27 cellular contexts compared by ENCODE assay signal in the genomic region with DNA sequence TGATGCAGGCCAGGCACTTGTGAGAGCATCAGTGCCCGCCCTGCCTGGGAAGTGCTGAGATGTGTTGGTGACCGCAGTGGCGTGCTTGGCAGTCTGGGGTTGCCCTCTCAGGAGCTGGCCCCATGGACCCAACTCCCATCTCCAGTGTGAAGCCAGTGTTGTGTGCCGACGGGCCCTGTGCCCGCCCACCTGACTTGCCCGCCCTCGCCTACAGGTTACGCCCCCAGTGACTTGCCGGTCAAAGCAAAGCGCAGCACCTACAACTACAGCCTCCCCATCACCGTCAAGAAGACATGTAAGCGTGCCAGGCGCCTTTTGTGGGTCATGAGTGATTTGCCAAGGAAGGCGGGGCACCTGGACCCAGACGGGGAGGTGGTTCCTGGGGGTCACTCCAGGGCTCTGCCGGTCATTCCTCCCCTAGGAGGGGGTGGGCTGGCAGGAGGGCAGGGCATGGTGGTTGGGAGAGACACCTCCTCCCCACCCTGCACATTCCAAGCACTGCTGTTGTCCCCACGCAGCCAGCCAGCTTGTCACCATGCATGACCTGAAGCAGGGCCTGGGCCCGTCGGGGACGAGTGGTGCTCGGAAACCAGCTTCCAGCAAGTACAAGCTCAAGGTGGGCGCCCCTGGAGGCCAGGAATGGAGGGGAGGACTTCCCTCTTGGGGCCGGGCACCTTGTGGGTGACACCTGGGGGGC. TPM values are rescaled to one million over a fixed set of nuclear protein-coding genes. Genes with fewer than 3 reads are reported as not detected.
DNase-seq lines count a peak whose midpoint lies in the region; ATAC-seq, FAIRE-seq and TF ChIP-seq lines count a peak whose summit lies in the region.
"Had no signal": no experiment of that assay in that cellular context is flagged by ENCODE, and none has a peak within 500 bp of the region (broad histone marks: within the 10 kb centered on the region; RNA-seq: fewer than 3 reads in every experiment).

No MANE protein-coding gene starts in this region.

- H2AFZ ChIP-seq in trophoblast cell (ENCODE audit: insufficient read depth, low read length, poor library complexity) = no peak overlapping the region
- H2AFZ ChIP-seq: hepatocyte had no signal

- H3K79me1 ChIP-seq in trophoblast cell (ENCODE audit: low read length) = no peaks in the 10 kb centered on the region

- H3K18ac ChIP-seq in trophoblast cell (ENCODE audit: low read length) = no peak overlapping the region

- H3K27me3 ChIP-seq in H7 (ENCODE audit: control insufficient read depth, insufficient read depth, low read length) (no peaks in the 10 kb centered on the region), bronchial epithelial cell (ENCODE audit: control insufficient read depth, insufficient read depth, low read length) (no peaks in the 10 kb centered on the region), right atrium auricular region (no peaks in the 10 kb centered on the region), trophoblast cell (ENCODE audit: insufficient read depth, low read length) (no peaks in the 10 kb centered on the region)
- H3K27me3 ChIP-seq: BE2C, foreskin keratinocyte, hepatocyte, suprapubic skin had no signal

- H4K12ac ChIP-seq in trophoblast cell (ENCODE audit: low read depth, low read length) = no peak overlapping the region

- H3K9me3 ChIP-seq in right atrium auricular region (no peaks in the 10 kb centered on the region), trophoblast cell (ENCODE audit: insufficient read depth, low read depth, low read length) (peaks cover 2% of the 10 kb centered on the region)
- H3K9me3 ChIP-seq: BE2C, suprapubic skin had no signal

- H3K4me3 ChIP-seq in H7 (ENCODE audit: insufficient read depth, low read depth, low read length) (no peak overlapping the region), bronchial epithelial cell (ENCODE audit: low read depth, low read length) (no peak overlapping the region), right atrium auricular region (no peak overlapping the region), trophoblast cell (ENCODE audit: low read depth, low read length) (peak overlapping the region; percentile 51)
- H3K4me3 ChIP-seq: hepatocyte, suprapubic skin had no signal

- no peak overlapping the region for H3K4me2 ChIP-seq in trophoblast cell (ENCODE audit: low read length)
- H3K4me2 ChIP-seq: hepatocyte had no signal

- WGBS in trophoblast cell (ENCODE audit: extremely low coverage, insufficient coverage, insufficient read length) = no CpG with 5 or more reads among the region's 24 CpGs

- no peak overlapping the region for H3K9ac ChIP-seq in trophoblast cell (ENCODE audit: low read length)

- H3K14ac ChIP-seq in trophoblast cell (ENCODE audit: low read length) = no peak overlapping the region

- no peak overlapping the region for H2BK5ac ChIP-seq in trophoblast cell (ENCODE audit: low read depth, low read length, poor library complexity)

- H3K4ac ChIP-seq in trophoblast cell (ENCODE audit: low read depth, low read length) = no peak overlapping the region

- H4K91ac ChIP-seq in trophoblast cell (ENCODE audit: low read depth, low read length) = no peak overlapping the region

- H3K79me2 ChIP-seq in trophoblast cell (ENCODE audit: control insufficient read depth, insufficient read depth, low read length, poor library complexity) = no peaks in the 10 kb centered on the region
- H3K79me2 ChIP-seq: hepatocyte had no signal

- no peak overlapping the region for H2BK12ac ChIP-seq in trophoblast cell (ENCODE audit: low read length)

- no peak for ATAC-seq in GM21381 (IDR thresholded peaks at IDR 0.05; ENCODE audit: unreplicated experiment)
- ATAC-seq in GM18867 (IDR thresholded peaks at IDR 0.05; ENCODE audit: unreplicated experiment) = no peak
- ATAC-seq: activated naive CD4-positive, alpha-beta T cell treated with anti-CD3 and anti-CD28 coated beads, Interleukin-2, amount 50 U/mL, for 72 hours; esophagus mucosa; foreskin keratinocyte; naive thymus-derived CD4-positive, alpha-beta T cell had no signal

- H3K36me3 ChIP-seq in H7 (replicated peaks; ENCODE audit: control insufficient read depth, insufficient read depth, low read length) (peaks cover 36% of the 10 kb centered on the region), bronchial epithelial cell (ENCODE audit: control insufficient read depth, insufficient read depth, low read length) (peaks cover 29% of the 10 kb centered on the region), right atrium auricular region (peaks cover 68% of the 10 kb centered on the region), trophoblast cell (ENCODE audit: control insufficient read depth in 1 of 2, insufficient read depth in 2 of 2, low read length in 2 of 2) (peaks cover 82 to 88% of the 10 kb centered on the region in 2 experiments)

- TF ChIP-seq CTCF in bronchial epithelial cell (IDR thresholded peaks at IDR 0.05; ENCODE audit: insufficient read depth, low read length, severe bottlenecking) (no peak), right atrium auricular region (IDR thresholded peaks at IDR 0.05) (no peak)

- H3K4me1 ChIP-seq in right atrium auricular region (peaks cover 0 to 21% of the 10 kb centered on the region in 2 donors), trophoblast cell (ENCODE audit: control insufficient read depth in 1 of 2, insufficient read depth in 2 of 2, low read length in 2 of 2) (no peaks in the 10 kb centered on the region)

- no peak overlapping the region for H4K8ac ChIP-seq in trophoblast cell (ENCODE audit: low read depth, low read length)

- no peak overlapping the region for H3K23ac ChIP-seq in trophoblast cell (ENCODE audit: low read length)

- DNase-seq in H7 (peak; percentile 50), bronchial epithelial cell (ENCODE audit: low read depth) (no peak), right atrium auricular region (ENCODE audit: low spot score) (no peak), trophoblast cell (no peak), inferior parietal cortex (ENCODE audit: extremely low spot score) (no peak)
- DNase-seq in stimulated activated CD4-positive, alpha-beta T cell treated with anti-CD3 and anti-CD28 coated beads, Interleukin-1b, Interleukin-23, amount 100 ng/mL, for 48 hours = no peak
- DNase-seq: ACHN; activated B cell treated with CpG ODN at 0.5 μM for 24 hours; activated CD4-positive, alpha-beta T cell treated with anti-CD3 and anti-CD28 coated beads, Interleukin-2, amount 50 U/mL, for 48 hours; cortex of kidney; foreskin keratinocyte; naive thymus-derived CD4-positive, alpha-beta T cell; NCI-H1048; NCI-H187; NCI-H2171 treated with DMSO at 0.1 percent for 48 hours; NCI-H510A treated with DMSO at 0.1 percent for 48 hours; occipital lobe; stimulated activated CD4-positive, alpha-beta T cell treated with anti-CD3 and anti-CD28 coated beads, Interleukin-4, amount 100 ng/mL, for 24 hours; stimulated activated naive CD4-positive, alpha-beta T cell; SW 1271 had no signal

- H2AK5ac ChIP-seq in trophoblast cell (ENCODE audit: low read length) = no peak overlapping the region

- H3K27ac ChIP-seq in right atrium auricular region = peak overlapping the region; percentile 86 to 93
- H3K27ac ChIP-seq in trophoblast cell (ENCODE audit: low read depth, low read length) = no peak overlapping the region
- H3K27ac ChIP-seq: foreskin keratinocyte, hepatocyte had no signal

- FAIRE-seq in bronchial epithelial cell (lab: Jason Lieb, UNC) = peak; percentile 68

- H2BK120ac ChIP-seq in trophoblast cell (ENCODE audit: insufficient read depth, low read length, poor library complexity) = no peak overlapping the region

RNA-seq across cellular contexts. Expression of a gene that starts 7.4 kb away (rescaled TPM):
- 0.87 and 1.7 TPM in 2 replicates for total RNA-seq in H7 (2014; rRNA removed; shearing (Covaris generic))
- total RNA-seq in bronchial epithelial cell = 0.53 and 1.3 TPM in 2 replicates
- 1 to 10 TPM in 1 of 2 donors, under 1 TPM in 1; 0.94 to 1.9 TPM for total RNA-seq in right atrium auricular region
- 1.3 and 1.6 TPM in 2 replicates for polyA plus RNA-seq in trophoblast cell (2013)
- total RNA-seq: occipital lobe had no signal
- polyA plus RNA-seq: naive thymus-derived CD4-positive, alpha-beta T cell had no signal

RNA-seq across cellular contexts. Expression of a gene that starts 23.5 kb away (rescaled TPM):
- total RNA-seq in H7 (2014; rRNA removed; shearing (Covaris generic)) = 131 and 133 TPM in 2 replicates
- total RNA-seq in bronchial epithelial cell = 29.7 and 31.4 TPM in 2 replicates
- total RNA-seq in right atrium auricular region = 10 to 100 TPM; 30.5 to 31.1 TPM
- 48.5 and 48.9 TPM in 2 replicates for polyA plus RNA-seq in trophoblast cell (2013)
